17 cellular contexts compared by ENCODE assay signal in the genomic region with DNA sequence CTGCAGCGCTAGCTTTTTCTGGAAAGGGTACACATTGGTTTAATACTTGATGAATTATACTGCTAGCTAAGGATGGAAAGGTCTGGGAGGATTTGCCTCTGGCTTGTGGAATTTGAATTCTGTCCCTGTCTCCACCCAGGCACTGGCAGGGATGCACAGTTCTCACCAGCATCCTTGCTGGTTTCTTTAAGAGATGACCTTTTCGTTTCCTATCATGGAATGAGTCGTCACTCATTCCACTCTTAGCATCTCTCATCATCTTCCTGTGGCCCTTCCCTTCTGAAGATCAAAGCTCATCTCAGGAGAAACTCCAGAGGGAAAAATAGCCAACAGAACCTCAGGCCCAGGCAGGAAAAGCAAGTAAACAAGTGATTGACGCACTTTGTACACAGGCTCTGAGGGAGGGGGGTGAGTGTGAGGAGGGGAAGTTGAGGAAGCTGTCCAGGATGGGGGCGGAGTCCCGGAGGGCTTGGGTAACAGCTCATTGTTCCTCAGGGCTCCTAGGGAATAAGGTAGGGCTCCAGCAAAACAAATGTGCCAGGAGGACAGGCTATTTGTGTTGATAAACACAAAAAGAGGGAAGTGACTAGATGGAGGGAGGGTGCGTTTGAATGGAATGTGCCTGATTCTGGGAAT. TPM values are rescaled to one million over a fixed set of nuclear protein-coding genes. Genes with fewer than 3 reads are reported as not detected.
DNase-seq lines count a peak whose midpoint lies in the region; ATAC-seq and TF ChIP-seq lines count a peak whose summit lies in the region.
"Had no signal": no experiment of that assay in that cellular context is flagged by ENCODE, and none has a peak within 500 bp of the region (broad histone marks: within the 10 kb centered on the region; RNA-seq: fewer than 3 reads in every experiment).

No MANE protein-coding gene starts in this region.

- H2AFZ ChIP-seq in GM23338 (no peak overlapping the region), parathyroid adenoma (no peak overlapping the region)

- peaks cover 3% of the 10 kb centered on the region for H3K27me3 Mint-ChIP-seq in GM23338 (ENCODE audit: insufficient read depth, low read depth, poor library complexity)
- peaks cover 5% of the 10 kb centered on the region for H3K27me3 Mint-ChIP-seq in endothelial cell (ENCODE audit: unreplicated experiment)

- TF ChIP-seq CTCF in heart right ventricle (IDR thresholded peaks at IDR 0.05) (no peak), GM23338 (conservative IDR thresholded peaks at IDR 0.05; ENCODE audit: low read depth in 2 of 2) (no peak), endothelial cell (IDR thresholded peaks at IDR 0.05; ENCODE audit: unreplicated experiment) (no peak), parathyroid adenoma (IDR thresholded peaks at IDR 0.05) (no peak)

- H3K36me3 Mint-ChIP-seq in GM23338 (ENCODE audit: low read depth): no peaks in the 10 kb centered on the region
- H3K36me3 Mint-ChIP-seq in endothelial cell (ENCODE audit: low read depth, unreplicated experiment): no peaks in the 10 kb centered on the region
- H3K36me3 Mint-ChIP-seq: CD14-positive monocyte; CD4-positive, alpha-beta memory T cell had no signal

- peak overlapping the region in 6 of 10 donors; percentile 29 to 67 (median 46) for H3K27ac ChIP-seq in heart right ventricle
- H3K27ac ChIP-seq in GM23338 (ENCODE audit: low read depth): no peak overlapping the region
- peak overlapping the region; percentile 39 for H3K27ac ChIP-seq in parathyroid adenoma
- H3K27ac ChIP-seq: BLaER1 had no signal

- H3K79me2 ChIP-seq in GM23338 (replicated peaks; ENCODE audit: insufficient read depth): no peaks in the 10 kb centered on the region
- no peaks in the 10 kb centered on the region for H3K79me2 ChIP-seq in parathyroid adenoma

- H3K9me2 ChIP-seq in GM23338 (ENCODE audit: insufficient read depth): no peaks in the 10 kb centered on the region

- no peak overlapping the region for H3K4me3 Mint-ChIP-seq in GM23338
- H3K4me3 Mint-ChIP-seq in endothelial cell (ENCODE audit: unreplicated experiment): no peak overlapping the region
- H3K4me3 Mint-ChIP-seq: CD4-positive, alpha-beta memory T cell; H9 had no signal

- H3K4me1 ChIP-seq in heart right ventricle (peaks cover 0 to 11% (median 0%) of the 10 kb centered on the region in 9 donors), GM23338 (ENCODE audit: insufficient read depth) (peaks cover 4% of the 10 kb centered on the region; the same call in 1 of the 2 replicates), parathyroid adenoma (no peaks in the 10 kb centered on the region)
- H3K4me1 ChIP-seq: BLaER1 had no signal

- no peak overlapping the region for H3K4me2 ChIP-seq in GM23338
- H3K4me2 ChIP-seq in parathyroid adenoma (ENCODE audit: low read length): no peak overlapping the region
- H3K4me2 ChIP-seq: BLaER1 had no signal

- H3K36me3 ChIP-seq in heart right ventricle (no peaks in the 10 kb centered on the region), GM23338 (ENCODE audit: insufficient read depth) (no peaks in the 10 kb centered on the region), parathyroid adenoma (ENCODE audit: control insufficient read depth, insufficient read depth, low read length) (no peaks in the 10 kb centered on the region)
- H3K36me3 ChIP-seq: BLaER1 had no signal

- H3K4me1 Mint-ChIP-seq in GM23338: peaks cover 9% of the 10 kb centered on the region; the same call in 2 of the 3 replicates
- H3K4me1 Mint-ChIP-seq in endothelial cell (ENCODE audit: unreplicated experiment): peaks cover 27% of the 10 kb centered on the region
- H3K4me1 Mint-ChIP-seq: CD14-positive monocyte had no signal

- intact Hi-C loops in heart right ventricle (cut with DNase I) (no loop called here), Right ventricle myocardium inferior (cut with DNase I) (no loop called here)

- H3K9me3 ChIP-seq in heart right ventricle: peaks cover 0 to 21% (median 9%) of the 10 kb centered on the region in 11 donors
- no peaks in the 10 kb centered on the region for H3K9me3 ChIP-seq in parathyroid adenoma (ENCODE audit: control insufficient read depth, low read length)

- ATAC-seq in heart right ventricle: peak; percentile 71 to 94 (median 88)
- ATAC-seq in Right ventricle myocardium inferior: no peak
- ATAC-seq in GM23338: no peak; the same call in 2 of the 3 replicates
- ATAC-seq in activated CD4-positive, CD25-positive, alpha-beta regulatory T cell treated with anti-CD3 and anti-CD28 coated beads, Interleukin-2, amount 50 U/mL, for 24 hours: no peak
- ATAC-seq: HepG2 had no signal

- DNase-seq in heart right ventricle (peak; percentile 15 to 34), Right ventricle myocardium inferior (ENCODE audit: missing footprints) (no peak), GM23338 (ENCODE audit: low spot score) (peak; percentile 49), endothelial cell (ENCODE audit: low spot score) (peak; percentile 66), DMS79 treated with DMSO at 0.1 percent for 48 hours (lab: John Stamatoyannopoulos, UW) (no peak), NCI-H446 treated with DMSO at 0.1 percent for 48 hours (lab: John Stamatoyannopoulos, UW) (no peak)
- DNase-seq: 8988T; CD4-positive, alpha-beta memory T cell; DMS153; DMS79; GF-D8; H9 had no signal

- H3F3A ChIP-seq in GM23338 (replicated peaks; ENCODE audit: low read depth): no peaks in the 10 kb centered on the region

- H3K4me3 ChIP-seq in heart right ventricle (no peak overlapping the region), GM23338 (no peak overlapping the region), parathyroid adenoma (ENCODE audit: low read depth, low read length) (no peak overlapping the region)
- H3K4me3 ChIP-seq: BLaER1 had no signal

- WGBS in heart right ventricle, 2 donors: 44 to 57% methylated on average over 7 of the region's 7 CpGs

- H3K27me3 ChIP-seq in heart right ventricle: peaks cover 0 to 16% (median 0%) of the 10 kb centered on the region in 7 donors
- no peaks in the 10 kb centered on the region for H3K27me3 ChIP-seq in GM23338 (ENCODE audit: insufficient read depth)
- no peaks in the 10 kb centered on the region for H3K27me3 ChIP-seq in parathyroid adenoma (ENCODE audit: control insufficient read depth, insufficient read depth, low read length)
- H3K27me3 ChIP-seq: BLaER1 had no signal

- H4K20me1 ChIP-seq in GM23338 (replicated peaks; ENCODE audit: insufficient read depth): peaks cover 3% of the 10 kb centered on the region; the same call in 1 of the 2 replicates
- H4K20me1 ChIP-seq: BLaER1 had no signal

- no peak overlapping the region for H3K9ac ChIP-seq in parathyroid adenoma
- H3K9ac ChIP-seq: BLaER1 had no signal

- H3K9me3 Mint-ChIP-seq in GM23338: no peaks in the 10 kb centered on the region
- H3K9me3 Mint-ChIP-seq in endothelial cell (ENCODE audit: unreplicated experiment): no peaks in the 10 kb centered on the region
- H3K9me3 Mint-ChIP-seq: H9 had no signal

- H3K27ac Mint-ChIP-seq in GM23338: no peak overlapping the region
- peak overlapping the region; percentile 95 for H3K27ac Mint-ChIP-seq in endothelial cell (ENCODE audit: unreplicated experiment)
- H3K27ac Mint-ChIP-seq: CD14-positive monocyte; CD4-positive, alpha-beta memory T cell; H9 had no signal

TF ChIP-seq in GM23338, 12 proteins besides CTCF, POLR2A, EP300 and RAD21 (continues in another document):
- TF ChIP-seq ZNF331 (CRISPR knock-in tag; IDR thresholded peaks at IDR 0.05; ENCODE audit: low read depth): no peak
- TF ChIP-seq NANOG (IDR thresholded peaks at IDR 0.05; ENCODE audit: borderline replicate concordance): no peak
- no peak for TF ChIP-seq EZH2 (IDR thresholded peaks at IDR 0.05; ENCODE audit: low read depth, unreplicated experiment)

RNA-seq across cellular contexts. Expression of a gene that starts 25.7 kb away (rescaled TPM):
- 10 to 100 TPM in 1 of 10 donors, 1 to 10 TPM in 9; 6.4 to 10.4 (median 8.9) TPM for total RNA-seq in heart right ventricle
- 10 to 100 TPM in 1 of 2 donors, 1 to 10 TPM in 1; 7.3 to 11.5 TPM for polyA plus RNA-seq in heart right ventricle
- total RNA-seq in Right ventricle myocardium inferior: 11.8 TPM
- 9.5 and 10.0 TPM in 2 replicates for total RNA-seq in GM23338 (2014; rRNA removed; shearing (Covaris generic))
- 8.2 and 9.2 TPM in 2 replicates for polyA plus RNA-seq in GM23338 (2016; fragmentation: Nextera tagmentation; extraction: Ambion mirVana)
- total RNA-seq in endothelial cell (ENCODE audit: unreplicated experiment): 10.8 TPM

Comparison
In these comparisons a context has a peak if more than half of its experiments do, and no peak if none do; other contexts are left out.
1. ATAC-seq: peak in heart right ventricle (8 of 8); none in Right ventricle myocardium inferior (single experiment), GM23338 (single experiment) and activated CD4-positive, CD25-positive, alpha-beta regulatory T cell treated with anti-CD3 and anti-CD28 coated beads, Interleukin-2, amount 50 U/mL, for 24 hours (0 of 2).
2. DNase-seq: peak in heart right ventricle (2 of 2), GM23338 (single experiment) and endothelial cell (single experiment); none in Right ventricle myocardium inferior (single experiment), DMS79 treated with DMSO at 0.1 percent for 48 hours (single experiment) and NCI-H446 treated with DMSO at 0.1 percent for 48 hours (single experiment).